ENCODE assay signal across 16 cellular contexts in the genomic region with DNA sequence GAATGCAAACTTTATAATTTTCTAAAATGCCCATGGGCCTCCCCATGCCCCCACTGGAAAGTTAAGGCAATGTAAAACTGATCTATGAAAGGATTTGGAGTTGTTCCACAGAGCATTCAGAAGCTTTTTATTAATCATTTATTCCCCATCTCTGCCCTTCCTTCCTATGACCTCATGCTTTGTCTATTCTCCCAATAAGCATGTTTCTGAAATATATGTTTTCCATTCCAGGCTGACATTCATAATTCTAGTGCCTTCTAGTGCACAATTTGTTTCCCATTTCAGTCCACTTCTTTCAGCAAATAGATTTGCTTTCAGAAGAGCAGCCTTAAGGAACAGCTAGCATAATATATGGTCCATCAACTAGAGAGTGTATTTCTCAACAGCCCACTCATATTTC.
DNase-seq lines count a peak whose midpoint lies in the region; TF ChIP-seq lines count a peak whose summit lies in the region.
"Had no signal": no experiment of that assay in that cellular context is flagged by ENCODE, and none has a peak within 500 bp of the region (broad histone marks: within the 10 kb centered on the region; RNA-seq: fewer than 3 reads in every experiment).

No MANE protein-coding gene starts in this region.

- TF ChIP-seq CTCF in ascending aorta (IDR thresholded peaks at IDR 0.05) (no peak), fibroblast of the aortic adventitia (IDR thresholded peaks at IDR 0.05; ENCODE audit: insufficient read depth, low read length) (no peak), left ventricle myocardium inferior (IDR thresholded peaks at IDR 0.05; ENCODE audit: borderline replicate concordance) (no peak)

- DNase-seq in HCEC 1CT: peak; percentile 82
- no peak for DNase-seq in ascending aorta (ENCODE audit: low spot score in 2 of 2)
- DNase-seq in fibroblast of the aortic adventitia (ENCODE audit: low read depth): peak; percentile 69
- no peak for DNase-seq in ureter (ENCODE audit: low spot score)
- DNase-seq in left ventricle myocardium inferior: no peak
- no peak for DNase-seq in middle frontal gyrus (ENCODE audit: extremely low spot score, low spot score)
- DNase-seq: activated CD8-positive, alpha-beta memory T cell treated with anti-CD3 and anti-CD28 coated beads, Interleukin-2, amount 50 U/mL, for 4 hours; GDM1; NCI-H187; NCI-H524; ovary; stimulated activated CD4-positive, alpha-beta T cell treated with anti-CD3 and anti-CD28 coated beads, Interleukin-12 subunit alpha, Interleukin-12 subunit beta, amount 100 ng/mL, for 4 hours had no signal

- H3K4me2 ChIP-seq in skeletal muscle satellite cell (ENCODE audit: low read length): peak overlapping the region; percentile 14

- intact Hi-C loops in ascending aorta (cut with DNase I): loop anchor here (5.0 to 10.0 kb wide), 2 partner anchors 90 to 422 kb away; partner anchors contain the start of gene TMSB4X
- intact Hi-C loops in left ventricle myocardium inferior (cut with micrococcal nuclease): no loop called here

- H3K4me3 ChIP-seq in ascending aorta (no peak overlapping the region), fibroblast of the aortic adventitia (ENCODE audit: low read depth, low read length) (no peak overlapping the region), skeletal muscle satellite cell (ENCODE audit: low read length) (no peak overlapping the region), left ventricle myocardium inferior (no peak overlapping the region)
- H3K4me3 ChIP-seq: esophagus muscularis mucosa, ovary, suprapubic skin had no signal

- H3K9ac ChIP-seq in skeletal muscle satellite cell (ENCODE audit: low read depth, low read length): peak overlapping the region; percentile 61

- H3K4me1 ChIP-seq in ascending aorta: peaks cover 0 to 7% of the 10 kb centered on the region in 2 donors
- H3K4me1 ChIP-seq in skeletal muscle satellite cell (ENCODE audit: control insufficient read depth, insufficient read depth, low read length): peaks cover 31% of the 10 kb centered on the region
- H3K4me1 ChIP-seq in left ventricle myocardium inferior: peaks cover 5% of the 10 kb centered on the region

- H3K27ac ChIP-seq in ascending aorta (peak overlapping the region; percentile 7 to 12), left ventricle myocardium inferior (replicated peaks) (no peak overlapping the region)
- H3K27ac ChIP-seq: esophagus muscularis mucosa, HL-60, ovary, suprapubic skin had no signal

- H3K27me3 ChIP-seq in ascending aorta: no peaks in the 10 kb centered on the region
- no peaks in the 10 kb centered on the region for H3K27me3 ChIP-seq in skeletal muscle satellite cell (ENCODE audit: control insufficient read depth, insufficient read depth, low read length)
- no peaks in the 10 kb centered on the region for H3K27me3 ChIP-seq in left ventricle myocardium inferior (ENCODE audit: low read depth)
- H3K27me3 ChIP-seq: esophagus muscularis mucosa, ovary, suprapubic skin had no signal

- no peaks in the 10 kb centered on the region for H3K9me3 ChIP-seq in ascending aorta
- no peaks in the 10 kb centered on the region for H3K9me3 ChIP-seq in skeletal muscle satellite cell (replicated peaks; ENCODE audit: low read length)
- H3K9me3 ChIP-seq in left ventricle myocardium inferior (replicated peaks): no peaks in the 10 kb centered on the region
- H3K9me3 ChIP-seq: esophagus muscularis mucosa, ovary, suprapubic skin had no signal

- H3K36me3 ChIP-seq in ascending aorta: no peaks in the 10 kb centered on the region
- no peaks in the 10 kb centered on the region for H3K36me3 ChIP-seq in skeletal muscle satellite cell (ENCODE audit: insufficient read depth, low read length)
- no peaks in the 10 kb centered on the region for H3K36me3 ChIP-seq in left ventricle myocardium inferior
- H3K36me3 ChIP-seq: esophagus muscularis mucosa, ovary, suprapubic skin had no signal

Comparison
In these comparisons a context has a peak if more than half of its experiments do, and no peak if none do; other contexts are left out.
1. DNase-seq: peak in HCEC 1CT (single experiment) and fibroblast of the aortic adventitia (single experiment); none in ascending aorta (0 of 2), ureter (single experiment), left ventricle myocardium inferior (single experiment) and middle frontal gyrus (single experiment).